Comparison of ENCODE assay signal across 8 cellular contexts in the genomic region with DNA sequence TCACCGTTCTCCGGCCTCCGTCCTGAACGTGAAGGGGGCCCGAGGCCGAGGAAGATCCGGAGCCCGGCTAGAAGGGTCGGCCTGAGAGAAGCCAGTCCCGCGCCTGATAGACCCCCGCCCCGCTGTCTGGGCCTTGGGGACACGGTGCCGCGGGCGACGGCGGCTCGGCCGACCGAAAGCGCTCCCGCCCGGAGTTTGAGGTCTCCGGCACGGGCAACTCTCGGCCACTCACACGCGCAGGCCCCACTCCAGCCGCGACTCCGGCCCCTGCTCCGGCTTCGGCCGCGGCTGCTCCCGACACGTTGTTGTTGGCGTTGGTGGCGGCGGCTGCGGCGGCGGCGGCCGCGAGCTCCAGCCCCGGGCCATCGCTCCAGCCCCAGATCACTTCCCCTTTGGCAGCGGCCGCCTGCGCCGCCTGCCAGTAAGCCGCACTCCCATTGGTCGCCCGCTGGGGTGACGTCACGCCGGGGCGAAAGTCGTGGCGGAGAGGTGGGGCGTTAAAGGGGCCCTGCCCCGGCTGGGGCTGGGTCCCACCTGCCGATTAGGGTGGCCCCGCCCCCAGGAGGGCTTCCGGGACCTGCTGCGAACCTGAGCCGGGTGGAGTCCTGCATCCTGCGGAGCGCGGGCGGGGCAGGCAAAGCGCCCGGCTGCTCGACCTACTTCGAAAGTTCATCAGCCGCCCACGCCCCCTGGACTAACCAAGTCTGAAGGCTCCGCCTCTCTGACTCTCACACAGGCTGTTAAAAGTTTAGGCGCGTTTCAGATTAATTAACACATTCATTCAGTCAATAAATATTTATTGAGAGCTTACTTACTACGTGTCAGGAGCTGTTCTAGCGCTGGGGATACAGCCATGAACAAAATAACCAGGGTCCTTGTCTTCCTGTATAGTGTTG. TPM values are rescaled to one million over a fixed set of nuclear protein-coding genes. Genes with fewer than 3 reads are reported as not detected.
A peak's percentile ranks its signal among the peaks of the same experiment; 100 is the strongest.
DNase-seq lines count a peak whose midpoint lies in the region; ATAC-seq, FAIRE-seq and TF ChIP-seq lines count a peak whose summit lies in the region.

A gene with protein sequence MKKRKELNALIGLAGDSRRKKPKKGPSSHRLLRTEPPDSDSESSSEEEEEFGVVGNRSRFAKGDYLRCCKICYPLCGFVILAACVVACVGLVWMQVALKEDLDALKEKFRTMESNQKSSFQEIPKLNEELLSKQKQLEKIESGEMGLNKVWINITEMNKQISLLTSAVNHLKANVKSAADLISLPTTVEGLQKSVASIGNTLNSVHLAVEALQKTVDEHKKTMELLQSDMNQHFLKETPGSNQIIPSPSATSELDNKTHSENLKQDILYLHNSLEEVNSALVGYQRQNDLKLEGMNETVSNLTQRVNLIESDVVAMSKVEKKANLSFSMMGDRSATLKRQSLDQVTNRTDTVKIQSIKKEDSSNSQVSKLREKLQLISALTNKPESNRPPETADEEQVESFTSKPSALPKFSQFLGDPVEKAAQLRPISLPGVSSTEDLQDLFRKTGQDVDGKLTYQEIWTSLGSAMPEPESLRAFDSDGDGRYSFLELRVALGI (minus strand): TSS at position 388 of the 896 bp plus-strand sequence. CDS start 1,027 bp downstream, outside the sequence.

- peak in 1 of 3 experiments; percentile 30 for TF ChIP-seq CTCF in esophagus muscularis mucosa (IDR thresholded peaks at IDR 0.05)

- no peak for TF ChIP-seq EP300 in esophagus muscularis mucosa (IDR thresholded peaks at IDR 0.05)

- TF ChIP-seq POLR2A in esophagus muscularis mucosa (IDR thresholded peaks at IDR 0.05; ENCODE audit: low read depth), result peak; percentile 36

- peaks cover 28 to 42% (median 31%) of the 10 kb centered on the region in 4 donors for H3K4me1 ChIP-seq in esophagus muscularis mucosa

- DNase-seq in DMS79 (lab: John Stamatoyannopoulos, UW) (peak; percentile 96), RCC 7860 (ENCODE audit: low spot score) (peak; percentile 85), activated T-helper 1 cell treated with Interleukin-2 at 50 U/mL for 16 hours (ENCODE audit: low read depth) (peak; percentile 99), esophagus muscularis mucosa (ENCODE audit: extremely low spot score) (peak; percentile 99), myocyte (ENCODE audit: low read depth) (peak; percentile 90)
- DNase-seq in stimulated activated CD8-positive, alpha-beta memory T cell treated with anti-CD3 and anti-CD28 coated beads, Interleukin-7, amount 100 ng/mL, for 48 hours (ENCODE audit: extremely low read depth in 1 of 2, low read depth in 1 of 2), result peak; percentile 98 to 99

- H3K27ac ChIP-seq in KOPT-K1 (ENCODE audit: low read depth, low read length, poor library complexity, severe bottlenecking) (peak within 1 kb of the TSS; percentile 74), esophagus muscularis mucosa (replicated peaks in 1 of 4) (peak within 1 kb of the TSS; percentile 82 to 90 (median 88))

- no peaks in the 10 kb centered on the region for H3K9me3 ChIP-seq in KOPT-K1 (ENCODE audit: insufficient read depth, low read length, poor library complexity, severe bottlenecking)
- H3K9me3 ChIP-seq in esophagus muscularis mucosa, result no peaks in the 10 kb centered on the region

- peaks cover 33% of the 10 kb centered on the region for H3K36me3 ChIP-seq in KOPT-K1 (ENCODE audit: insufficient read depth, low read length)
- peaks cover 15 to 25% (median 19%) of the 10 kb centered on the region in 4 donors for H3K36me3 ChIP-seq in esophagus muscularis mucosa

- H3K27me3 ChIP-seq in esophagus muscularis mucosa, result no peaks in the 10 kb centered on the region

- peak; percentile 70 for FAIRE-seq in RCC 7860 (lab: Jason Lieb, UNC)

- WGBS in esophagus muscularis mucosa, result 0% methylated on average over 30 of the region's 85 CpGs

- peak within 1 kb of the TSS; percentile 78 to 100 (median 95) for H3K4me3 ChIP-seq in esophagus muscularis mucosa

- ATAC-seq in GM21786 (IDR thresholded peaks at IDR 0.05; ENCODE audit: unreplicated experiment), result peak; percentile 96

- intact Hi-C loops in esophagus muscularis mucosa (cut with DNase I), result no loop called here

RNA-seq across cellular contexts. Expression of the gene that starts here (rescaled TPM):
- total RNA-seq in esophagus muscularis mucosa (100 to 1,000 TPM in 2 of 4 donors, 10 to 100 TPM in 2; 83.5 to 113 (median 104) TPM), myocyte (50.9 and 56.8 TPM in 2 replicates)
- polyA plus RNA-seq in myocyte (2012), result 24.3 TPM

Comparison
In these comparisons a context has a peak if more than half of its experiments do, and no peak if none do; other contexts are left out.
1. Peak in every context shown above with its lines: DNase-seq, ATAC-seq, H3K4me3 ChIP-seq and H3K27ac ChIP-seq.